In the genomic region with DNA sequence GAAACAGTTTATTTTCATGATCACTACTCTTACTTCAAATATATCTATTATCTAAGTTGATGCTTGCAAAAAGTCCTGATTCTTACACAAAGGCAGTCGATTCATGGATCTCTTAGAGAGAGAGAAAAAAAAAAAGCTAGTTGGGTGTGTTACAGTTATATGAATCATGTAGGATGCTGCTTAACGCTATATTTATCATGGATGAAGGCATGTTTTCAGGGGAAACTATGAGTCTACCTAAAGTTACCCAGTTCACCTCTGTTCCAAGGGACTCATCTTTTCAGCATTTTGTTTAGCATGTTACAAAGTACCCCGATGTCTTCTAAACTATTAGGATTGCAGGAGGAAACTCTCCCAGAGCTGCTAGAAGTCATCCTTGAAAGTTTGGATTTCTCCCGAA, we compare ENCODE assay signal across 21 cellular contexts. TPM values are rescaled to one million over a fixed set of nuclear protein-coding genes. Genes with fewer than 3 reads are reported as not detected.
DNase-seq lines count a peak whose midpoint lies in the region; ATAC-seq, FAIRE-seq and TF ChIP-seq lines count a peak whose summit lies in the region.
"Had no signal": no experiment of that assay in that cellular context is flagged by ENCODE, and none has a peak within 500 bp of the region (broad histone marks: within the 10 kb centered on the region; RNA-seq: fewer than 3 reads in every experiment).

No MANE protein-coding gene starts in this region.

- no peak overlapping the region for H3K4me3 Mint-ChIP-seq in activated CD8-positive, alpha-beta T cell treated with anti-CD3 and anti-CD28 coated beads for 36 hours
- H3K4me3 Mint-ChIP-seq in activated CD8-positive, alpha-beta T cell treated with anti-CD3 and anti-CD28 coated beads, Interleukin-2, amount 10 ng/mL, durations not matched to agents 7 days and 5 days = no peak overlapping the region
- H3K4me3 Mint-ChIP-seq in stimulated activated effector memory CD8-positive, alpha-beta T cell treated with anti-CD3 and anti-CD28 coated beads, Interleukin-12 subunit alpha, Interleukin-12 subunit beta, amount 100 ng/mL, for 72 hours = no peak overlapping the region
- no peak overlapping the region for H3K4me3 Mint-ChIP-seq in stimulated activated naive B cell treated with anti-CD40 and anti-IgM and Interleukin-4, amounts not matched to agents 10 μg/mL and 1 μg/mL and 100 μg/mL, for 72 hours
- H3K4me3 Mint-ChIP-seq: CD4-positive, alpha-beta T cell; H9 had no signal

- CTCF ChIA-PET in activated CD8-positive, alpha-beta T cell treated with anti-CD3 and anti-CD28 coated beads for 36 hours (lab: Charles Lee) = no interaction called here
- CTCF ChIA-PET in activated CD8-positive, alpha-beta T cell treated with anti-CD3 and anti-CD28 coated beads, Interleukin-2, amount 10 ng/mL, durations not matched to agents 7 days and 5 days (lab: Charles Lee) = interaction anchor here (1.0 to 1.1 kb wide), 2 partner anchors 25 to 254 kb away, joined by 3 read pairs; no protein-coding TSS in a partner anchor
- CTCF ChIA-PET in endothelial cell of umbilical vein (lab: Charles Lee) = interaction anchor here (0.9 kb wide), 1 partner anchor 114 kb away, joined by 3 read pairs; no protein-coding TSS in a partner anchor

- H3K4me3 ChIP-seq in endothelial cell of umbilical vein (replicated peaks in 1 of 3; ENCODE audit: insufficient read depth in 1 of 3, low read depth in 1 of 3, low read length in 3 of 3) = no peak overlapping the region
- no peak overlapping the region for H3K4me3 ChIP-seq in spleen
- H3K4me3 ChIP-seq: A549 had no signal

- H3K36me3 Mint-ChIP-seq in activated CD8-positive, alpha-beta T cell treated with anti-CD3 and anti-CD28 coated beads for 36 hours (ENCODE audit: low read depth) = no peaks in the 10 kb centered on the region
- peaks cover 2% of the 10 kb centered on the region for H3K36me3 Mint-ChIP-seq in activated CD8-positive, alpha-beta T cell treated with anti-CD3 and anti-CD28 coated beads, Interleukin-2, amount 10 ng/mL, durations not matched to agents 7 days and 5 days (ENCODE audit: low read depth)
- no peaks in the 10 kb centered on the region for H3K36me3 Mint-ChIP-seq in stimulated activated effector memory CD8-positive, alpha-beta T cell treated with anti-CD3 and anti-CD28 coated beads, Interleukin-12 subunit alpha, Interleukin-12 subunit beta, amount 100 ng/mL, for 72 hours
- peaks cover 0 to 3% of the 10 kb centered on the region in 2 donors for H3K36me3 Mint-ChIP-seq in stimulated activated naive B cell treated with anti-CD40 and anti-IgM and Interleukin-4, amounts not matched to agents 10 μg/mL and 1 μg/mL and 100 μg/mL, for 72 hours

- TF ChIP-seq POLR2A in endothelial cell of umbilical vein (IDR thresholded peaks at IDR 0.05; ENCODE audit: low read depth, low read length) (no peak), spleen (IDR thresholded peaks at IDR 0.05) (no peak)

- H3K79me2 ChIP-seq in endothelial cell of umbilical vein (ENCODE audit: control insufficient read depth, insufficient read depth, low read length) = no peaks in the 10 kb centered on the region

- H3K27ac ChIP-seq in VCaP (peak overlapping the region; percentile 96), endothelial cell of umbilical vein (ENCODE audit: insufficient read depth, low read depth, low read length) (no peak overlapping the region), spleen (no peak overlapping the region)
- H3K27ac ChIP-seq: 22Rv1, C4-2B had no signal

- ATAC-seq in activated CD8-positive, alpha-beta T cell treated with anti-CD3 and anti-CD28 coated beads for 36 hours = peak; percentile 51
- ATAC-seq in activated CD8-positive, alpha-beta T cell treated with anti-CD3 and anti-CD28 coated beads, Interleukin-2, amount 10 ng/mL, durations not matched to agents 7 days and 5 days = no peak
- peak; percentile 53 for ATAC-seq in stimulated activated effector memory CD8-positive, alpha-beta T cell treated with anti-CD3 and anti-CD28 coated beads, Interleukin-12 subunit alpha, Interleukin-12 subunit beta, amount 100 ng/mL, for 72 hours
- no peak for ATAC-seq in stimulated activated naive B cell treated with anti-CD40 and anti-IgM and Interleukin-4, amounts not matched to agents 10 μg/mL and 1 μg/mL and 100 μg/mL, for 72 hours (replicated peaks)
- ATAC-seq: A549 had no signal

- no peak for TF ChIP-seq CTCF in activated CD8-positive, alpha-beta T cell treated with anti-CD3 and anti-CD28 coated beads for 36 hours (IDR thresholded peaks at IDR 0.05)
- TF ChIP-seq CTCF in VCaP (conservative IDR thresholded peaks at IDR 0.05) = no peak
- TF ChIP-seq CTCF in endothelial cell of umbilical vein (IDR thresholded peaks at IDR 0.05; ENCODE audit: extremely low read depth in 1 of 2, insufficient read depth in 1 of 2, low read depth in 1 of 2, low read length in 2 of 2) = no peak
- no peak for TF ChIP-seq CTCF in spleen (IDR thresholded peaks at IDR 0.05 in 8 of 11, conservative IDR thresholded peaks at IDR 0.05 in 3 of 11)

- no peak overlapping the region for H3K9ac ChIP-seq in endothelial cell of umbilical vein (replicated peaks; ENCODE audit: extremely low read depth, insufficient read depth, low read length)

- no peaks in the 10 kb centered on the region for H3K27me3 ChIP-seq in endothelial cell of umbilical vein (ENCODE audit: control insufficient read depth in 2 of 2, insufficient read depth in 2 of 2, low read length in 2 of 2)
- H3K27me3 ChIP-seq in spleen (replicated peaks in 1 of 7) = no peaks in the 10 kb centered on the region

- no peak overlapping the region for H2AFZ ChIP-seq in endothelial cell of umbilical vein (ENCODE audit: low read depth, low read length)

- H3K27me3 Mint-ChIP-seq in activated CD8-positive, alpha-beta T cell treated with anti-CD3 and anti-CD28 coated beads for 36 hours = no peaks in the 10 kb centered on the region
- H3K27me3 Mint-ChIP-seq in activated CD8-positive, alpha-beta T cell treated with anti-CD3 and anti-CD28 coated beads, Interleukin-2, amount 10 ng/mL, durations not matched to agents 7 days and 5 days (ENCODE audit: low read depth) = no peaks in the 10 kb centered on the region
- H3K27me3 Mint-ChIP-seq in stimulated activated naive B cell treated with anti-CD40 and anti-IgM and Interleukin-4, amounts not matched to agents 10 μg/mL and 1 μg/mL and 100 μg/mL, for 72 hours = peaks cover 12 to 13% of the 10 kb centered on the region in 2 donors
- H3K27me3 Mint-ChIP-seq: CD4-positive, alpha-beta T cell had no signal

- H3K27ac Mint-ChIP-seq in activated CD8-positive, alpha-beta T cell treated with anti-CD3 and anti-CD28 coated beads for 36 hours = no peak overlapping the region
- H3K27ac Mint-ChIP-seq in activated CD8-positive, alpha-beta T cell treated with anti-CD3 and anti-CD28 coated beads, Interleukin-2, amount 10 ng/mL, durations not matched to agents 7 days and 5 days = no peak overlapping the region
- no peak overlapping the region for H3K27ac Mint-ChIP-seq in stimulated activated effector memory CD8-positive, alpha-beta T cell treated with anti-CD3 and anti-CD28 coated beads, Interleukin-12 subunit alpha, Interleukin-12 subunit beta, amount 100 ng/mL, for 72 hours
- no peak overlapping the region for H3K27ac Mint-ChIP-seq in stimulated activated naive B cell treated with anti-CD40 and anti-IgM and Interleukin-4, amounts not matched to agents 10 μg/mL and 1 μg/mL and 100 μg/mL, for 72 hours
- H3K27ac Mint-ChIP-seq: CD4-positive, alpha-beta T cell; H9 had no signal

- no peaks in the 10 kb centered on the region for H3K9me1 ChIP-seq in endothelial cell of umbilical vein (replicated peaks; ENCODE audit: control insufficient read depth, extremely low read depth, insufficient read depth, low read length)

- intact Hi-C loops in activated CD8-positive, alpha-beta T cell treated with anti-CD3 and anti-CD28 coated beads for 36 hours (cut with micrococcal nuclease) = no loop called here
- intact Hi-C loops in endothelial cell of umbilical vein (cut with micrococcal nuclease) (no loop called here), spleen (cut with DNase I; ENCODE audit: low total_unique reads) (no loop called here)

- dilution Hi-C loops in endothelial cell of umbilical vein (cut with MboI; ENCODE audit: extremely low pct_ligation_motif_present, low sequenced_read_pairs) = no loop called here

- peaks cover 7% of the 10 kb centered on the region for H3K9me3 Mint-ChIP-seq in activated CD8-positive, alpha-beta T cell treated with anti-CD3 and anti-CD28 coated beads for 36 hours
- peaks cover 4% of the 10 kb centered on the region for H3K9me3 Mint-ChIP-seq in activated CD8-positive, alpha-beta T cell treated with anti-CD3 and anti-CD28 coated beads, Interleukin-2, amount 10 ng/mL, durations not matched to agents 7 days and 5 days (ENCODE audit: insufficient read depth)
- no peaks in the 10 kb centered on the region for H3K9me3 Mint-ChIP-seq in stimulated activated effector memory CD8-positive, alpha-beta T cell treated with anti-CD3 and anti-CD28 coated beads, Interleukin-12 subunit alpha, Interleukin-12 subunit beta, amount 100 ng/mL, for 72 hours
- peaks cover 1 to 3% of the 10 kb centered on the region in 2 donors for H3K9me3 Mint-ChIP-seq in stimulated activated naive B cell treated with anti-CD40 and anti-IgM and Interleukin-4, amounts not matched to agents 10 μg/mL and 1 μg/mL and 100 μg/mL, for 72 hours
- H3K9me3 Mint-ChIP-seq: CD4-positive, alpha-beta T cell had no signal

- no peak overlapping the region for H3K4me2 ChIP-seq in endothelial cell of umbilical vein (ENCODE audit: insufficient read depth, low read length)
- H3K4me2 ChIP-seq: A549 had no signal

- H4K20me1 ChIP-seq in endothelial cell of umbilical vein (replicated peaks; ENCODE audit: control insufficient read depth, extremely low read depth, insufficient read depth, low read length) = no peaks in the 10 kb centered on the region

- no peaks in the 10 kb centered on the region for H3K36me3 ChIP-seq in endothelial cell of umbilical vein (ENCODE audit: control insufficient read depth in 2 of 2, extremely low read depth in 1 of 2, insufficient read depth in 2 of 2, low read length in 2 of 2)
- no peaks in the 10 kb centered on the region for H3K36me3 ChIP-seq in spleen

- no peak for DNase-seq in activated CD8-positive, alpha-beta T cell treated with anti-CD3 and anti-CD28 coated beads for 36 hours
- no peak for DNase-seq in activated CD8-positive, alpha-beta T cell treated with anti-CD3 and anti-CD28 coated beads, Interleukin-2, amount 10 ng/mL, durations not matched to agents 7 days and 5 days
- DNase-seq in endothelial cell of umbilical vein (ENCODE audit: low read depth, low spot score) (no peak), spleen (no peak), iPS-NIHi11 (ENCODE audit: low spot score) (no peak)
- no peak for DNase-seq in stimulated activated effector memory CD8-positive, alpha-beta T cell treated with anti-CD3 and anti-CD28 coated beads, Interleukin-12 subunit alpha, Interleukin-12 subunit beta, amount 100 ng/mL, for 72 hours (ENCODE audit: low spot score in 2 of 2)
- DNase-seq in stimulated activated naive B cell treated with anti-CD40 and anti-IgM and Interleukin-4, amounts not matched to agents 10 μg/mL and 1 μg/mL and 100 μg/mL, for 72 hours = no peak
- DNase-seq: AML-193; Caco-2; CD4-positive, alpha-beta T cell; GOT3; H9 had no signal

- POLR2A ChIA-PET in activated CD8-positive, alpha-beta T cell treated with anti-CD3 and anti-CD28 coated beads for 36 hours (lab: Charles Lee) = no interaction called here
- POLR2A ChIA-PET in activated CD8-positive, alpha-beta T cell treated with anti-CD3 and anti-CD28 coated beads, Interleukin-2, amount 10 ng/mL, durations not matched to agents 7 days and 5 days (lab: Charles Lee) = no interaction called here
- POLR2A ChIA-PET in endothelial cell of umbilical vein (lab: Charles Lee) = interaction anchor here (1.0 kb wide), 1 partner anchor 170 kb away, joined by 4 read pairs; a partner anchor contains a TSS

- no TSS peak for BruUV-seq in endothelial cell of umbilical vein (replicated peaks; lab: Mats Ljungman, UMichigan)

- H3K4me1 ChIP-seq in endothelial cell of umbilical vein (ENCODE audit: control insufficient read depth, extremely low read depth, insufficient read depth, low read length) (no peaks in the 10 kb centered on the region), spleen (no peaks in the 10 kb centered on the region)
- H3K4me1 ChIP-seq: Caco-2 had no signal

- peak; percentile 33 for FAIRE-seq in endothelial cell of umbilical vein (lab: Jason Lieb, UNC)
- FAIRE-seq: A549, D721Med, G401.6, GM12891, GM18507, HTR-8/SVneo had no signal

- 79 to 89% (median 83%) methylated on average over 4 of the region's 4 CpGs for whole genome bisulfite sequencing in spleen, 5 donors

- H3K4me1 Mint-ChIP-seq in activated CD8-positive, alpha-beta T cell treated with anti-CD3 and anti-CD28 coated beads for 36 hours (ENCODE audit: low read depth) = peaks cover 8% of the 10 kb centered on the region
- H3K4me1 Mint-ChIP-seq in activated CD8-positive, alpha-beta T cell treated with anti-CD3 and anti-CD28 coated beads, Interleukin-2, amount 10 ng/mL, durations not matched to agents 7 days and 5 days (ENCODE audit: low read depth) = no peaks in the 10 kb centered on the region
- peaks cover 14% of the 10 kb centered on the region for H3K4me1 Mint-ChIP-seq in stimulated activated effector memory CD8-positive, alpha-beta T cell treated with anti-CD3 and anti-CD28 coated beads, Interleukin-12 subunit alpha, Interleukin-12 subunit beta, amount 100 ng/mL, for 72 hours
- H3K4me1 Mint-ChIP-seq in stimulated activated naive B cell treated with anti-CD40 and anti-IgM and Interleukin-4, amounts not matched to agents 10 μg/mL and 1 μg/mL and 100 μg/mL, for 72 hours = no peaks in the 10 kb centered on the region

- H3K9me3 ChIP-seq in endothelial cell of umbilical vein (replicated peaks; ENCODE audit: control insufficient read depth, insufficient read depth, low read length) (no peaks in the 10 kb centered on the region), spleen (peaks cover 0 to 20% (median 6%) of the 10 kb centered on the region in 8 donors)
- H3K9me3 ChIP-seq: Caco-2 had no signal

RNA-seq across cellular contexts. Expression of a gene that starts 13.5 kb away (rescaled TPM):
- total RNA-seq in activated CD8-positive, alpha-beta T cell treated with anti-CD3 and anti-CD28 coated beads for 36 hours = under 1 TPM in 1 of 2 experiments, not detected in 1; 0.38 TPM
- total RNA-seq in activated CD8-positive, alpha-beta T cell treated with anti-CD3 and anti-CD28 coated beads, Interleukin-2, amount 10 ng/mL, durations not matched to agents 7 days and 5 days = not detected
- 0.48 and 1.5 TPM in 2 replicates for total RNA-seq in endothelial cell of umbilical vein
- 0.30 TPM in 1 of 2 replicates, not detected in the other for polyA plus RNA-seq in endothelial cell of umbilical vein
- polyA plus RNA-seq in endothelial cell of umbilical vein (2011; cell fraction: cytosol; rRNA removed) = 0.04 and 0.17 TPM in 2 replicates
- 0.50 and 1.1 TPM in 2 replicates for polyA plus RNA-seq in endothelial cell of umbilical vein (2011; cell fraction: nucleus; rRNA removed)
- polyA plus RNA-seq in endothelial cell of umbilical vein (2012) = 0.15 and 0.17 TPM in 2 replicates
- 0.64 and 1.2 TPM in 2 replicates for polyA minus RNA-seq in endothelial cell of umbilical vein
- polyA minus RNA-seq in endothelial cell of umbilical vein (2011; cell fraction: cytosol; rRNA and poly(A)+ RNA removed) = not detected
- not detected in 2 replicates for polyA minus RNA-seq in endothelial cell of umbilical vein (2011; cell fraction: nucleus; rRNA and poly(A)+ RNA removed)
- not detected for total RNA-seq in spleen
- polyA plus RNA-seq in spleen = under 1 TPM in 2 of 3 donors, not detected in 1; 0.04 to 0.16 TPM
- total RNA-seq: Caco-2; CD4-positive, alpha-beta T cell had no signal

Comparison
In these comparisons a context has a peak if more than half of its experiments do, and no peak if none do; other contexts are left out.
1. ATAC-seq: peak in activated CD8-positive, alpha-beta T cell treated with anti-CD3 and anti-CD28 coated beads for 36 hours (single experiment) and stimulated activated effector memory CD8-positive, alpha-beta T cell treated with anti-CD3 and anti-CD28 coated beads, Interleukin-12 subunit alpha, Interleukin-12 subunit beta, amount 100 ng/mL, for 72 hours (single experiment); none in activated CD8-positive, alpha-beta T cell treated with anti-CD3 and anti-CD28 coated beads, Interleukin-2, amount 10 ng/mL, durations not matched to agents 7 days and 5 days (single experiment) and stimulated activated naive B cell treated with anti-CD40 and anti-IgM and Interleukin-4, amounts not matched to agents 10 μg/mL and 1 μg/mL and 100 μg/mL, for 72 hours (0 of 2).